ENCODE assay signal across 8 cellular contexts in the genomic region with DNA sequence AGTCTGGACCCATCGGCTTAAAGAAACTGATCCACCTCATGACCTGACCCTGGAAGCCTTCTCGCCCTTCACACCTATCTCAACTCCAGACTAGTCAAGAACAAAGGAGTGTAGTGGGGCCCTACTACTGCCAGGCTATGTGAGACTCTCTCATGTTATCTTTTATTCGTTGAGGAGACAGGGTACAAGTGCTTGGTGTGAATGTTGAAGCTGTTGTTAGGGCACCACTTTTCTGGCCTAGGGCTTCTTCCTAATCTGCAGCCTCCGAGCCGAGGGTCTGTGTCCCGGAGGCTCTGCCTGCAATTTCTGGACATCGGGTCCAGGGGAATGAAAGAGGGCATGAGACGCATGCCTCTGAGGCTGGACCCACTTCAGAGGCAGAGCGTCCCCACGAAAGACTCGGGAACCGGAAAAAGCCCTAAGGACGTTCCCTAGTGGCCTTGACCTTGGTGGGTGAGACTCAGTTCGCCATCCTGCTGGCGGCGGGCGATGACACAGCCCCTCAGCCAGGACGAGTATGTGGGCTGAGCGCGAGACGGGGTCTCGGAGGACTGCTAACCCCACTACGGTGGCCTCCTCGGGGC. TPM values are rescaled to one million over a fixed set of nuclear protein-coding genes. Genes with fewer than 3 reads are reported as not detected.
A peak's percentile ranks its signal among the peaks of the same experiment; 100 is the strongest.
DNase-seq lines count a peak whose midpoint lies in the region; ATAC-seq and TF ChIP-seq lines count a peak whose summit lies in the region.

No MANE protein-coding gene starts in this region.

- H3K4me2 ChIP-seq in MM.1S (ENCODE audit: low read depth, low read length) = peak overlapping the region; percentile 99

- peak overlapping the region; percentile 31 to 94 (median 64) for H3K27ac Mint-ChIP-seq in naive thymus-derived CD8-positive, alpha-beta T cell

- DNase-seq in MM.1S = peak; percentile 6
- DNase-seq in coronary artery (ENCODE audit: low spot score) = no peak
- peak in 1 of 10 donors; percentile 1 for DNase-seq in naive thymus-derived CD8-positive, alpha-beta T cell
- no peak for DNase-seq in NCI-H345 treated with DMSO at 0.1 percent for 48 hours (lab: John Stamatoyannopoulos, UW; ENCODE audit: unreplicated experiment)

- H3K27me3 Mint-ChIP-seq in naive thymus-derived CD8-positive, alpha-beta T cell = no peaks in the 10 kb centered on the region

- H3K4me3 ChIP-seq in GM12875 (ENCODE audit: low read depth, low read length) (peak overlapping the region; percentile 88), MM.1S (ENCODE audit: low read length) (peak overlapping the region; percentile 100), coronary artery (peak overlapping the region; percentile 89)

- H3K4me3 Mint-ChIP-seq in naive thymus-derived CD8-positive, alpha-beta T cell = peak overlapping the region; percentile 76 to 87 (median 82)

- H3F3A ChIP-seq in MM.1S (ENCODE audit: insufficient read depth, low read length) = 0 out of 2 replicates have a peak, but pooled peaks cover 3% of the 10 kb centered on the region

- H3K9me3 Mint-ChIP-seq in naive thymus-derived CD8-positive, alpha-beta T cell = no peaks in the 10 kb centered on the region

- H3K27ac ChIP-seq in MM.1S (ENCODE audit: low read length) = peak overlapping the region; percentile 36; the same call in 1 of the 2 replicates
- H3K27ac ChIP-seq in coronary artery = peak overlapping the region; percentile 71 to 79

- H3K9me3 ChIP-seq in MM.1S (replicated peaks; ENCODE audit: insufficient read depth, low read length) = no peaks in the 10 kb centered on the region

- H2AFZ ChIP-seq in MM.1S (ENCODE audit: low read length) = peak overlapping the region; percentile 77

- peaks cover 53% of the 10 kb centered on the region for H3K79me2 ChIP-seq in MM.1S (ENCODE audit: low read length)

- 0 out of 2 replicates have a peak, but pooled peaks cover 2% of the 10 kb centered on the region for H3K36me3 ChIP-seq in MM.1S (replicated peaks; ENCODE audit: insufficient read depth, low read length)

- peaks cover 3% of the 10 kb centered on the region; the same call in 1 of the 2 replicates for H4K20me1 ChIP-seq in MM.1S (ENCODE audit: insufficient read depth, low read length)

- H3K36me3 Mint-ChIP-seq in naive thymus-derived CD8-positive, alpha-beta T cell = peaks cover 0 to 11% (median 0%) of the 10 kb centered on the region in 3 donors

- H3K9me2 ChIP-seq in MM.1S (replicated peaks; ENCODE audit: insufficient read depth, low read length) = no peaks in the 10 kb centered on the region

- ATAC-seq in naive thymus-derived CD8-positive, alpha-beta T cell = no peak
- ATAC-seq in HG02870 (IDR thresholded peaks at IDR 0.05; ENCODE audit: unreplicated experiment) (no peak), GM21447 (IDR thresholded peaks at IDR 0.05; ENCODE audit: unreplicated experiment) (no peak), GM21619 (IDR thresholded peaks at IDR 0.05; ENCODE audit: unreplicated experiment) (no peak)

- H3K4me1 Mint-ChIP-seq in naive thymus-derived CD8-positive, alpha-beta T cell = peaks cover 21 to 37% (median 27%) of the 10 kb centered on the region in 4 donors

- H3K4me1 ChIP-seq in MM.1S (ENCODE audit: low read length) = peaks cover 8% of the 10 kb centered on the region

- peaks cover 3% of the 10 kb centered on the region; the same call in 1 of the 2 replicates for H3K27me3 ChIP-seq in MM.1S (replicated peaks; ENCODE audit: insufficient read depth, low read length)

- POLR2A ChIA-PET in naive thymus-derived CD8-positive, alpha-beta T cell (lab: Charles Lee) = interaction anchor here (0.6 to 1.5 kb wide), 5 partner anchors 8 to 146 kb away, joined by 3 to 7 read pairs (median 4); a partner anchor contains a TSS

- TF ChIP-seq CTCF in GM12875 (IDR thresholded peaks at IDR 0.05; ENCODE audit: borderline replicate concordance, insufficient read depth, low read depth, low read length) = no peak
- no peak for TF ChIP-seq CTCF in MM.1S (IDR thresholded peaks at IDR 0.05; ENCODE audit: low read length)
- TF ChIP-seq CTCF in coronary artery (IDR thresholded peaks at IDR 0.05) = no peak

- peak overlapping the region; percentile 97 for H3K9ac ChIP-seq in MM.1S (ENCODE audit: low read length)

RNA-seq across cellular contexts. Expression of a gene that starts 0.7 kb away (rescaled TPM):
- 10 to 100 TPM; 44.9 to 47.4 TPM for total RNA-seq in naive thymus-derived CD8-positive, alpha-beta T cell
- polyA plus RNA-seq in naive thymus-derived CD8-positive, alpha-beta T cell = 10 to 100 TPM; 13.2 to 22.5 (median 19.5) TPM
